16 cellular contexts compared by ENCODE assay signal in genomic region chr10:75593690-75594556, GRCh38.
A peak's percentile ranks its signal among the peaks of the same experiment; 100 is the strongest.
DNase-seq lines count a peak whose midpoint lies in the region; ATAC-seq and TF ChIP-seq lines count a peak whose summit lies in the region.
"Had no signal": no experiment of that assay in that cellular context is flagged by ENCODE, and none has a peak within 500 bp of the region (broad histone marks: within the 10 kb centered on the region; RNA-seq: fewer than 3 reads in every experiment).

No MANE protein-coding gene starts in this region.

- H3K9me3 ChIP-seq in endodermal cell (ENCODE audit: control insufficient read depth, low read length) = no peaks in the 10 kb centered on the region
- no peaks in the 10 kb centered on the region for H3K9me3 ChIP-seq in prostate gland
- H3K9me3 ChIP-seq in ovary = no peaks in the 10 kb centered on the region
- H3K9me3 ChIP-seq: heart left ventricle, left lung, neutrophil had no signal

- intact Hi-C loops in prostate gland (cut with DNase I) (no loop called here), ovary (cut with DNase I) (no loop called here)

- TF ChIP-seq CTCF in endodermal cell (conservative IDR thresholded peaks at IDR 0.05) (peak; percentile 82), nephron progenitor cell (IDR thresholded peaks at IDR 0.05) (peak; percentile 62), prostate gland (IDR thresholded peaks at IDR 0.05) (no peak), ovary (IDR thresholded peaks at IDR 0.05) (no peak)

- peaks cover 29% of the 10 kb centered on the region for H3K27me3 Mint-ChIP-seq in endodermal cell (ENCODE audit: insufficient read depth)
- no peaks in the 10 kb centered on the region for H3K27me3 Mint-ChIP-seq in nephron progenitor cell (ENCODE audit: low read depth, poor library complexity)
- H3K27me3 Mint-ChIP-seq: activated CD8-positive, alpha-beta memory T cell treated with anti-CD3 and anti-CD28 coated beads, Interleukin-2, amount 10 ng/mL, durations not matched to agents 7 days and 5 days; stimulated activated naive CD8-positive, alpha-beta T cell treated with anti-CD3 and anti-CD28 coated beads, Interleukin-15, amount 100 ng/mL, for 72 hours had no signal

- POLR2A ChIA-PET in HEK293T (lab: Yijun Ruan, JAX) = interaction anchor here (0.6 to 11.4 kb wide), 14 partner anchors 20 to 522 kb away, joined by 3 to 101 read pairs (median 4); partner anchors contain the start of gene ZNF503

- no peak for TF ChIP-seq EP300 in ovary (IDR thresholded peaks at IDR 0.05)

- DNase-seq in ELF-1 (ENCODE audit: low read depth, low spot score) = peak; percentile 27
- DNase-seq in HEK293T (ENCODE audit: extremely low spot score) = peak; percentile 73
- DNase-seq in endodermal cell = peak; percentile 82
- peak; percentile 43 for DNase-seq in nephron progenitor cell
- DNase-seq in SKM-1 (lab: John Stamatoyannopoulos, UW; ENCODE audit: unreplicated experiment) = no peak
- no peak for DNase-seq in prostate gland (ENCODE audit: low spot score)
- no peak for DNase-seq in ovary
- DNase-seq: activated CD8-positive, alpha-beta memory T cell treated with anti-CD3 and anti-CD28 coated beads, Interleukin-2, amount 10 ng/mL, durations not matched to agents 7 days and 5 days; activated naive CD4-positive, alpha-beta T cell treated with anti-CD3 and anti-CD28 coated beads, Interleukin-2, amount 50 U/mL, for 16 hours; heart left ventricle; left lung; stimulated activated naive CD8-positive, alpha-beta T cell treated with anti-CD3 and anti-CD28 coated beads, Interleukin-15, amount 100 ng/mL, for 72 hours had no signal

- 80 to 81% methylated on average over 7 to 14 of the region's 14 CpGs for WGBS in endodermal cell (ENCODE audit: insufficient coverage in 1 of 2, insufficient read length in 1 of 2), 2 experiments
- 81% methylated on average over 14 of the region's 14 CpGs for WGBS in prostate gland
- 91 to 93% (median 92%) methylated on average over 14 of the region's 14 CpGs for WGBS in ovary, 3 donors

- no peak for ATAC-seq in HG02588 (IDR thresholded peaks at IDR 0.05; ENCODE audit: unreplicated experiment)
- ATAC-seq: activated CD8-positive, alpha-beta memory T cell treated with anti-CD3 and anti-CD28 coated beads, Interleukin-2, amount 10 ng/mL, durations not matched to agents 7 days and 5 days; left lung; stimulated activated naive CD8-positive, alpha-beta T cell treated with anti-CD3 and anti-CD28 coated beads, Interleukin-15, amount 100 ng/mL, for 72 hours had no signal

- H3K4me1 ChIP-seq in endodermal cell (ENCODE audit: control insufficient read depth, insufficient read depth, low read length) (no peaks in the 10 kb centered on the region), prostate gland (replicated peaks) (no peaks in the 10 kb centered on the region), ovary (ENCODE audit: insufficient read depth) (no peaks in the 10 kb centered on the region)
- H3K4me1 ChIP-seq: left lung had no signal

- H3K27me3 ChIP-seq in endodermal cell (ENCODE audit: control insufficient read depth, insufficient read depth, low read length, poor library complexity, severe bottlenecking) (peaks cover 17% of the 10 kb centered on the region), prostate gland (replicated peaks; ENCODE audit: insufficient read depth) (no peaks in the 10 kb centered on the region), ovary (no peaks in the 10 kb centered on the region)
- H3K27me3 ChIP-seq: heart left ventricle, left lung, neutrophil had no signal

- H3K36me3 ChIP-seq in endodermal cell (ENCODE audit: control insufficient read depth, insufficient read depth, low read length) (no peaks in the 10 kb centered on the region), prostate gland (no peaks in the 10 kb centered on the region), ovary (no peaks in the 10 kb centered on the region)
- H3K36me3 ChIP-seq: heart left ventricle, left lung, neutrophil had no signal

- no peaks in the 10 kb centered on the region for H3K9me3 Mint-ChIP-seq in endodermal cell
- no peaks in the 10 kb centered on the region for H3K9me3 Mint-ChIP-seq in nephron progenitor cell
- H3K9me3 Mint-ChIP-seq: stimulated activated naive CD8-positive, alpha-beta T cell treated with anti-CD3 and anti-CD28 coated beads, Interleukin-15, amount 100 ng/mL, for 72 hours had no signal

- H3K27ac Mint-ChIP-seq in endodermal cell (no peak overlapping the region), nephron progenitor cell (peak overlapping the region; percentile 97)
- H3K27ac Mint-ChIP-seq: activated CD8-positive, alpha-beta memory T cell treated with anti-CD3 and anti-CD28 coated beads, Interleukin-2, amount 10 ng/mL, durations not matched to agents 7 days and 5 days; stimulated activated naive CD8-positive, alpha-beta T cell treated with anti-CD3 and anti-CD28 coated beads, Interleukin-15, amount 100 ng/mL, for 72 hours had no signal

- CTCF ChIA-PET in HEK293T (lab: Yijun Ruan, JAX) = interaction anchor here (0.5 to 2.2 kb wide), 20 partner anchors 9 to 493 kb away, joined by 3 to 9 read pairs (median 3); partner anchors contain the start of gene ZNF503

- no peak for TF ChIP-seq POLR2A in prostate gland (IDR thresholded peaks at IDR 0.05)
- no peak for TF ChIP-seq POLR2A in ovary (IDR thresholded peaks at IDR 0.05)

- peaks cover 13% of the 10 kb centered on the region for H3K4me1 Mint-ChIP-seq in endodermal cell
- H3K4me1 Mint-ChIP-seq in nephron progenitor cell = peaks cover 75% of the 10 kb centered on the region
- H3K4me1 Mint-ChIP-seq: activated CD8-positive, alpha-beta memory T cell treated with anti-CD3 and anti-CD28 coated beads, Interleukin-2, amount 10 ng/mL, durations not matched to agents 7 days and 5 days; stimulated activated naive CD8-positive, alpha-beta T cell treated with anti-CD3 and anti-CD28 coated beads, Interleukin-15, amount 100 ng/mL, for 72 hours had no signal

- H3K36me3 Mint-ChIP-seq in endodermal cell (ENCODE audit: low read depth) = no peaks in the 10 kb centered on the region
- no peaks in the 10 kb centered on the region for H3K36me3 Mint-ChIP-seq in nephron progenitor cell (ENCODE audit: low read depth)
- H3K36me3 Mint-ChIP-seq: activated CD8-positive, alpha-beta memory T cell treated with anti-CD3 and anti-CD28 coated beads, Interleukin-2, amount 10 ng/mL, durations not matched to agents 7 days and 5 days had no signal

- no peak overlapping the region for H3K27ac ChIP-seq in endodermal cell (ENCODE audit: low read depth, low read length)
- no peak overlapping the region for H3K27ac ChIP-seq in prostate gland
- H3K27ac ChIP-seq in ovary = no peak overlapping the region
- H3K27ac ChIP-seq: left lung, neutrophil, skin epidermis, VCaP had no signal

- H3K4me3 Mint-ChIP-seq in endodermal cell (no peak overlapping the region), nephron progenitor cell (peak overlapping the region; percentile 24)
- H3K4me3 Mint-ChIP-seq: activated CD8-positive, alpha-beta memory T cell treated with anti-CD3 and anti-CD28 coated beads, Interleukin-2, amount 10 ng/mL, durations not matched to agents 7 days and 5 days; stimulated activated naive CD8-positive, alpha-beta T cell treated with anti-CD3 and anti-CD28 coated beads, Interleukin-15, amount 100 ng/mL, for 72 hours had no signal

- no peak overlapping the region for H3K9ac ChIP-seq in endodermal cell (ENCODE audit: extremely low read depth, low read length, poor library complexity, severe bottlenecking)

- H3K4me3 ChIP-seq in endodermal cell (ENCODE audit: low read length) (no peak overlapping the region), prostate gland (no peak overlapping the region), ovary (no peak overlapping the region)
- H3K4me3 ChIP-seq: left lung, skin epidermis had no signal

TF ChIP-seq in HEK293T, 16 proteins besides CTCF, POLR2A, EP300 and RAD21:
- TF ChIP-seq FOXA1 (IDR thresholded peaks at IDR 0.05) (no peak), LEF1 (IDR thresholded peaks at IDR 0.05; ENCODE audit: borderline replicate concordance) (no peak), ZNF384 (IDR thresholded peaks at IDR 0.05) (no peak), NFRKB (IDR thresholded peaks at IDR 0.05) (no peak), ELF4 (IDR thresholded peaks at IDR 0.05) (no peak), HDGF (IDR thresholded peaks at IDR 0.05; ENCODE audit: borderline replicate concordance) (no peak), FOXM1 (IDR thresholded peaks at IDR 0.05; ENCODE audit: borderline replicate concordance) (no peak), SP1 (IDR thresholded peaks at IDR 0.05) (no peak), BHLHE40 (IDR thresholded peaks at IDR 0.05; ENCODE audit: borderline replicate concordance) (no peak), ARNT (IDR thresholded peaks at IDR 0.05) (no peak), L3MBTL2 (conservative IDR thresholded peaks at IDR 0.05) (no peak)

Comparison
In these comparisons a context has a peak if more than half of its experiments do, and no peak if none do; other contexts are left out.
1. DNase-seq: peak in ELF-1 (single experiment), HEK293T (single experiment), endodermal cell (single experiment) and nephron progenitor cell (single experiment); none in SKM-1 (single experiment), prostate gland (single experiment) and ovary (0 of 5).
2. CTCF ChIP-seq: peak in endodermal cell (single experiment) and nephron progenitor cell (single experiment); none in prostate gland (0 of 4) and ovary (0 of 3).